13 cellular contexts compared by ENCODE assay signal in the genomic region with DNA sequence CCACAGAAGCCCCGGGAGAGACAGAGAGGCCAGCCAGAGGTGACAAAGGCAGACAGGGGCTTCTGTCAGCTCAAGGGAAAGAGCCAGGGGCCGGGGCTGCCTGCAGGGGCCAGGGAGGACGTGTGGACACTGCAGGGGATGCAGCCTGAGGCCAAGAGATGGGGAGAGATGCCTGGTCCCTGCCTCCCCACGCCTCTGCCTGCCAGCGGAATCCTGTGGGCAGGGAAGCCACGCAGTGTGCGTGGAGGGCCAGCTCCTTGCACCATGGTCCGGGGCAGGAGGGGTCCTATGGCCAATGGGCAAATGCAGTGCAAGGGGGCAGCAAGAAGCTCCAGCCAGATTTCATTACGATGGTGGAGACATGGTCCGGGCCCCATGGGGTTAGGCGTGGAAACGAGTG.
DNase-seq lines count a peak whose midpoint lies in the region; ATAC-seq and TF ChIP-seq lines count a peak whose summit lies in the region.
"Had no signal": no experiment of that assay in that cellular context is flagged by ENCODE, and none has a peak within 500 bp of the region (broad histone marks: within the 10 kb centered on the region; RNA-seq: fewer than 3 reads in every experiment).

No MANE protein-coding gene starts in this region.

- H3K79me2 ChIP-seq in H9 (ENCODE audit: insufficient read depth, low read length), result no peaks in the 10 kb centered on the region
- H3K79me2 ChIP-seq in neural progenitor cell (ENCODE audit: low read depth), result no peaks in the 10 kb centered on the region

- H4K8ac ChIP-seq in H9 (replicated peaks; ENCODE audit: insufficient read length, low read depth, low read length), result no peak overlapping the region

- no peak overlapping the region for H2BK15ac ChIP-seq in H9 (ENCODE audit: low read depth, low read length)

- no peak overlapping the region for H2BK120ac ChIP-seq in H9 (ENCODE audit: low read depth, low read length, poor library complexity, severe bottlenecking)

- no CpG with 5 or more reads among the region's 12 CpGs for WGBS in H9 (ENCODE audit: extremely low coverage, insufficient read length, low lambda C conversion rate)

- H3K4me3 Mint-ChIP-seq in H9, result no peak overlapping the region
- no peak overlapping the region for H3K4me3 Mint-ChIP-seq in neural progenitor cell
- H3K4me3 Mint-ChIP-seq: B cell; CD4-positive, alpha-beta T cell; GM23338; IgD-negative memory B cell had no signal

- H3K4me1 ChIP-seq in BLaER1 (peaks cover 42% of the 10 kb centered on the region), H9 (ENCODE audit: insufficient read depth, low read length) (no peaks in the 10 kb centered on the region), neural progenitor cell (no peaks in the 10 kb centered on the region)
- H3K4me1 ChIP-seq: Caco-2 had no signal

- H3K36me3 ChIP-seq in BLaER1 (no peaks in the 10 kb centered on the region), neural progenitor cell (no peaks in the 10 kb centered on the region)

- no peak overlapping the region for H3K56ac ChIP-seq in H9 (ENCODE audit: insufficient read length, low read depth, low read length)

- H2BK20ac ChIP-seq in H9 (ENCODE audit: low read depth, low read length, poor library complexity, severe bottlenecking), result no peak overlapping the region

- H2BK12ac ChIP-seq in H9 (ENCODE audit: insufficient read length, low read depth, low read length), result no peak overlapping the region

- no peaks in the 10 kb centered on the region for H3K27me3 ChIP-seq in BLaER1
- no peaks in the 10 kb centered on the region; the same call in 1 of the 2 replicates for H3K27me3 ChIP-seq in H9 (ENCODE audit: insufficient read depth, low read length)
- no peaks in the 10 kb centered on the region for H3K27me3 ChIP-seq in neural progenitor cell

- H3K4me3 ChIP-seq in BLaER1 (no peak overlapping the region), neural progenitor cell (no peak overlapping the region)
- H3K4me3 ChIP-seq: GM23338 had no signal

- H3K14ac ChIP-seq in H9 (ENCODE audit: insufficient read depth, low read length), result no peak overlapping the region

- no peaks in the 10 kb centered on the region for H3K79me1 ChIP-seq in H9 (ENCODE audit: insufficient read depth, low read depth, low read length, poor library complexity, severe bottlenecking)

- TF ChIP-seq CTCF in H9 (conservative IDR thresholded peaks at IDR 0.05), result no peak
- no peak for TF ChIP-seq CTCF in neural progenitor cell (IDR thresholded peaks at IDR 0.05)

- H4K5ac ChIP-seq in H9 (ENCODE audit: insufficient read length, low read depth, low read length), result no peak overlapping the region

- H3K27ac Mint-ChIP-seq in H9 (no peak overlapping the region; a peak in 1 of 7 replicates), neural progenitor cell (peak overlapping the region; percentile 14)
- H3K27ac Mint-ChIP-seq: B cell; CD4-positive, alpha-beta T cell; GM23338 had no signal

- no peak overlapping the region for H3K4ac ChIP-seq in H9 (ENCODE audit: low read depth, low read length)

- H3K9ac ChIP-seq in BLaER1 (no peak overlapping the region), H9 (ENCODE audit: extremely low read depth, insufficient read length, low read length) (no peak overlapping the region), neural progenitor cell (no peak overlapping the region)

- H3F3A ChIP-seq in neural progenitor cell (ENCODE audit: low read depth), result no peaks in the 10 kb centered on the region

- H3K23me2 ChIP-seq in H9 (ENCODE audit: insufficient read length, low read depth, low read length, poor library complexity, severe bottlenecking), result no peaks in the 10 kb centered on the region

- H4K91ac ChIP-seq in H9 (ENCODE audit: insufficient read length, low read depth, low read length), result no peak overlapping the region

- H2AFZ ChIP-seq in H9 (ENCODE audit: low read length) (no peak overlapping the region), neural progenitor cell (replicated peaks) (no peak overlapping the region)
- H2AFZ ChIP-seq: GM23338 had no signal

- H3K4me2 ChIP-seq in BLaER1, result peak overlapping the region; percentile 81
- no peak overlapping the region for H3K4me2 ChIP-seq in H9 (ENCODE audit: insufficient read depth, insufficient read length, low read length)
- no peak overlapping the region for H3K4me2 ChIP-seq in neural progenitor cell
- H3K4me2 ChIP-seq: GM23338 had no signal

- H3K18ac ChIP-seq in H9 (ENCODE audit: insufficient read length, low read depth, low read length), result no peak overlapping the region

- H2AK5ac ChIP-seq in H9 (ENCODE audit: insufficient read length, low read length), result no peak overlapping the region

- ATAC-seq in HG03354 (IDR thresholded peaks at IDR 0.05; ENCODE audit: poor library complexity, severe bottlenecking, unreplicated experiment), result no peak
- ATAC-seq: GM23338 had no signal

- H3K4me1 Mint-ChIP-seq in H9 (peaks cover 21 to 23% of the 10 kb centered on the region in 2 experiments), neural progenitor cell (peaks cover 23% of the 10 kb centered on the region)
- H3K4me1 Mint-ChIP-seq: B cell, IgD-negative memory B cell had no signal

- peaks cover 24% of the 10 kb centered on the region for H3K27me3 Mint-ChIP-seq in H9 (ENCODE audit: low read depth)
- H3K27me3 Mint-ChIP-seq in neural progenitor cell (ENCODE audit: insufficient read depth, low read depth), result peaks cover 6% of the 10 kb centered on the region
- H3K27me3 Mint-ChIP-seq: B cell had no signal

- H3K36me3 Mint-ChIP-seq in H9 (ENCODE audit: insufficient read depth in 1 of 3, low read depth in 3 of 3) (peaks cover 0 to 11% (median 6%) of the 10 kb centered on the region in 3 experiments; a peak in 5 of 7 replicates), neural progenitor cell (peaks cover 7% of the 10 kb centered on the region)
- H3K36me3 Mint-ChIP-seq: IgD-negative memory B cell had no signal

- H3T11ph ChIP-seq in H9 (ENCODE audit: low read length), result no peak overlapping the region

- DNase-seq in H9, result peak; percentile 24
- no peak for DNase-seq in neural progenitor cell (ENCODE audit: low spot score)
- DNase-seq in posterior vena cava (ENCODE audit: low spot score), result peak; percentile 69
- DNase-seq in NCI-H69 (lab: John Stamatoyannopoulos, UW), result no peak
- DNase-seq: Caco-2; CD4-positive, alpha-beta T cell; H7 had no signal

- intact Hi-C loops in posterior vena cava (cut with DNase I), result no loop called here

- H4K20me1 ChIP-seq in BLaER1 (no peaks in the 10 kb centered on the region), H9 (ENCODE audit: control insufficient read depth, insufficient read depth, insufficient read length) (no peaks in the 10 kb centered on the region), neural progenitor cell (ENCODE audit: low read depth) (no peaks in the 10 kb centered on the region)

- H3K9me3 Mint-ChIP-seq in H9 (peaks cover 8 to 9% of the 10 kb centered on the region in 2 experiments), neural progenitor cell (peaks cover 7% of the 10 kb centered on the region)

- H2BK5ac ChIP-seq in H9 (ENCODE audit: insufficient read length, low read length), result no peak overlapping the region

- H3K9me3 ChIP-seq in BLaER1, result peaks cover 4% of the 10 kb centered on the region; the same call in 1 of the 2 replicates
- no peaks in the 10 kb centered on the region for H3K9me3 ChIP-seq in H9 (ENCODE audit: control insufficient read depth, low read depth, low read length)
- no peaks in the 10 kb centered on the region for H3K9me3 ChIP-seq in neural progenitor cell (ENCODE audit: low read depth)

- H3K27ac ChIP-seq in BLaER1, result 0 out of 2 replicates have a peak overlapping the region, but pooled peaks have one; percentile 12
- no peak overlapping the region for H3K27ac ChIP-seq in H9 (ENCODE audit: insufficient read length, low read depth, low read length)
- H3K27ac ChIP-seq in neural progenitor cell, result no peak overlapping the region
- H3K27ac ChIP-seq: C4-2B had no signal

- H3K23ac ChIP-seq in H9 (ENCODE audit: insufficient read length, low read depth, low read length), result no peak overlapping the region

Comparison
In these comparisons a context has a peak if more than half of its experiments do, and no peak if none do; other contexts are left out.
1. DNase-seq: peak in H9 (single experiment) and posterior vena cava (single experiment); none in neural progenitor cell (single experiment) and NCI-H69 (single experiment).